Comparison of ENCODE assay signal across 18 cellular contexts in the genomic region with DNA sequence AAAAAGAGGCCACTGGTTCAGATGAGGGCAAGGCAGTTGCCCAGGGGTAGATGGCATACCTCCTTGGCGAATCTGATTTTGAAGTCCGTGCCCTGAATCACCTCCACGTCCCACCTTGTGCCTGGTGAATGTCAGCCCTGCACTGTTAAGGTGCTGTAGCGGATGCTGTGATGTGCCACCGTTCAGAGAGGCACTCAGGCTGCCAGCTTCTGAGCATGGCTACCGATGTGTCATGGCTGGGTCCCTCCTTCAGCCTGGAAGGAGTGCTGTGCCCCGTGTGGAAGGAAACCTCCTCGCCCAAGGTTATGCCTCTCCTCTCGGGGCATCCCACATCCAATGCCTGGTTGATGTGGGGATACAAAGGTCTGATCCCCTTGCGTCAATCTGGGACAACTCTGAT. TPM values are rescaled to one million over a fixed set of nuclear protein-coding genes. Genes with fewer than 3 reads are reported as not detected.
DNase-seq lines count a peak whose midpoint lies in the region; ATAC-seq and TF ChIP-seq lines count a peak whose summit lies in the region.
"Had no signal": no experiment of that assay in that cellular context is flagged by ENCODE, and none has a peak within 500 bp of the region (broad histone marks: within the 10 kb centered on the region; RNA-seq: fewer than 3 reads in every experiment).

No MANE protein-coding gene starts in this region.

- H3K36me3 ChIP-seq in BLaER1 treated with 17β-estradiol and CSF1 and Interleukin-3, amounts not matched to agents 10 nM and 100 nM, result peaks cover 0 to 12% (median 0%) of the 10 kb centered on the region in 11 experiments; a peak in 6 of 22 replicates
- H3K36me3 ChIP-seq in SK-N-SH (replicated peaks in 1 of 2; ENCODE audit: control insufficient read depth in 1 of 2, insufficient read depth in 2 of 2, low read length in 1 of 2), result no peaks in the 10 kb centered on the region

- H3K9ac ChIP-seq in BLaER1 treated with 17β-estradiol and CSF1 and Interleukin-3, amounts not matched to agents 10 nM and 100 nM, result no peak overlapping the region
- no peak overlapping the region for H3K9ac ChIP-seq in SK-N-SH
- H3K9ac ChIP-seq: KMS-11 had no signal

- no peak for TF ChIP-seq CTCF in SK-N-SH (IDR thresholded peaks at IDR 0.05)

- no peak overlapping the region for H3K4me3 ChIP-seq in BLaER1 treated with 17β-estradiol and CSF1 and Interleukin-3, amounts not matched to agents 10 nM and 100 nM
- no peak overlapping the region for H3K4me3 ChIP-seq in SK-N-SH (ENCODE audit: low read depth in 2 of 2, low read length in 1 of 2)

- H3K79me2 ChIP-seq in SK-N-SH (ENCODE audit: insufficient read depth), result no peaks in the 10 kb centered on the region

- H3K9me2 ChIP-seq in SK-N-SH, result no peaks in the 10 kb centered on the region

- peaks cover 24% of the 10 kb centered on the region for H3K4me1 Mint-ChIP-seq in memory B cell
- H3K4me1 Mint-ChIP-seq in stimulated activated naive B cell treated with anti-CD40 and anti-IgM and Interleukin-4, amounts not matched to agents 10 μg/mL and 1 μg/mL and 100 μg/mL, for 72 hours, result peaks cover 25 to 52% of the 10 kb centered on the region in 2 donors
- H3K4me1 Mint-ChIP-seq: CD4-positive, CD25-positive, alpha-beta regulatory T cell had no signal

- H3K4me2 ChIP-seq in BLaER1 treated with 17β-estradiol and CSF1 and Interleukin-3, amounts not matched to agents 10 nM and 100 nM, result peak overlapping the region; percentile 4 to 72 (median 62); a peak in 18 of 22 replicates
- peak overlapping the region; percentile 52; the same call in 1 of the 2 replicates for H3K4me2 ChIP-seq in SK-N-SH
- H3K4me2 ChIP-seq: KMS-11 had no signal

- CTCF ChIA-PET in SK-N-SH (lab: Yijun Ruan, JAX), result no interaction called here

- WGBS in SK-N-SH (ENCODE audit: low lambda C conversion rate), result 0% methylated on average over 3 of the region's 10 CpGs

- no peak for ATAC-seq in memory B cell (ENCODE audit: low read depth)
- ATAC-seq in stimulated activated naive B cell treated with anti-CD40 and anti-IgM and Interleukin-4, amounts not matched to agents 10 μg/mL and 1 μg/mL and 100 μg/mL, for 72 hours (replicated peaks), result peak; percentile 31 to 45
- no peak for ATAC-seq in GM18517 (IDR thresholded peaks at IDR 0.05; ENCODE audit: unreplicated experiment)
- ATAC-seq: Panc1 had no signal

- no peaks in the 10 kb centered on the region for H3F3A ChIP-seq in SK-N-SH (replicated peaks; ENCODE audit: insufficient read depth)

- peaks cover 0 to 80% (median 12%) of the 10 kb centered on the region in 11 experiments; a peak in 11 of 22 replicates for H4K20me1 ChIP-seq in BLaER1 treated with 17β-estradiol and CSF1 and Interleukin-3, amounts not matched to agents 10 nM and 100 nM
- H4K20me1 ChIP-seq in SK-N-SH (ENCODE audit: insufficient read depth), result no peaks in the 10 kb centered on the region

- DNase-seq in SK-N-SH, result no peak
- no peak for DNase-seq in memory B cell (ENCODE audit: low spot score in 2 of 2)
- DNase-seq in stimulated activated naive B cell treated with anti-CD40 and anti-IgM and Interleukin-4, amounts not matched to agents 10 μg/mL and 1 μg/mL and 100 μg/mL, for 72 hours, result no peak
- DNase-seq in GDM1 (lab: John Stamatoyannopoulos, UW), result no peak
- DNase-seq in NCI-H2196 treated with DMSO at 0.1 percent for 48 hours (lab: John Stamatoyannopoulos, UW; ENCODE audit: unreplicated experiment), result no peak
- DNase-seq: AML-193; CD4-positive, CD25-positive, alpha-beta regulatory T cell; HCEC 1CT; IMR-90; NCI-H1105; NCI-H2081; NCI-H2171; NCI-H524 treated with DMSO at 0.1 percent for 48 hours; NCI-H82 had no signal

- POLR2A ChIA-PET in SK-N-SH (lab: Yijun Ruan, JAX), result no interaction called here

- peaks cover 2% of the 10 kb centered on the region for H3K9me3 Mint-ChIP-seq in memory B cell
- peaks cover 0 to 5% of the 10 kb centered on the region in 2 donors for H3K9me3 Mint-ChIP-seq in stimulated activated naive B cell treated with anti-CD40 and anti-IgM and Interleukin-4, amounts not matched to agents 10 μg/mL and 1 μg/mL and 100 μg/mL, for 72 hours

- H3K27me3 ChIP-seq in BLaER1 treated with 17β-estradiol and CSF1 and Interleukin-3, amounts not matched to agents 10 nM and 100 nM, result no peaks in the 10 kb centered on the region
- H3K27me3 ChIP-seq in SK-N-SH (ENCODE audit: insufficient read depth), result peaks cover 29% of the 10 kb centered on the region; the same call in 1 of the 2 replicates

- TF ChIP-seq EP300 in SK-N-SH (IDR thresholded peaks at IDR 0.05; ENCODE audit: borderline replicate concordance in 1 of 2, low read depth in 1 of 2, low read length in 1 of 2), result no peak

- H3K9me3 ChIP-seq in BLaER1 treated with 17β-estradiol and CSF1 and Interleukin-3, amounts not matched to agents 10 nM and 100 nM (replicated peaks in 1 of 11), result peaks cover 18 to 29% (median 23%) of the 10 kb centered on the region in 11 experiments
- peaks cover 8% of the 10 kb centered on the region; the same call in 1 of the 2 replicates for H3K9me3 ChIP-seq in SK-N-SH

- no peaks in the 10 kb centered on the region for H3K27me3 Mint-ChIP-seq in memory B cell
- H3K27me3 Mint-ChIP-seq in stimulated activated naive B cell treated with anti-CD40 and anti-IgM and Interleukin-4, amounts not matched to agents 10 μg/mL and 1 μg/mL and 100 μg/mL, for 72 hours, result no peaks in the 10 kb centered on the region

- TF ChIP-seq RAD21 in SK-N-SH (IDR thresholded peaks at IDR 0.05; ENCODE audit: low read length), result no peak

- H3K4me1 ChIP-seq in BLaER1 treated with 17β-estradiol and CSF1 and Interleukin-3, amounts not matched to agents 10 nM and 100 nM, result peaks cover 0 to 16% (median 14%) of the 10 kb centered on the region in 10 experiments; a peak in 14 of 20 replicates
- no peaks in the 10 kb centered on the region for H3K4me1 ChIP-seq in SK-N-SH (ENCODE audit: control insufficient read depth in 1 of 2, insufficient read depth in 2 of 2, low read depth in 1 of 2, low read length in 1 of 2)

- H3K4me3 Mint-ChIP-seq in memory B cell, result peak overlapping the region; percentile 52
- H3K4me3 Mint-ChIP-seq in stimulated activated naive B cell treated with anti-CD40 and anti-IgM and Interleukin-4, amounts not matched to agents 10 μg/mL and 1 μg/mL and 100 μg/mL, for 72 hours, result no peak overlapping the region
- H3K4me3 Mint-ChIP-seq: CD4-positive, CD25-positive, alpha-beta regulatory T cell had no signal

- peaks cover 6% of the 10 kb centered on the region for H3K36me3 Mint-ChIP-seq in memory B cell
- peaks cover 8 to 15% of the 10 kb centered on the region in 2 donors for H3K36me3 Mint-ChIP-seq in stimulated activated naive B cell treated with anti-CD40 and anti-IgM and Interleukin-4, amounts not matched to agents 10 μg/mL and 1 μg/mL and 100 μg/mL, for 72 hours
- H3K36me3 Mint-ChIP-seq: CD4-positive, CD25-positive, alpha-beta regulatory T cell had no signal

- H3K27ac ChIP-seq in BLaER1 treated with 17β-estradiol and CSF1 and Interleukin-3, amounts not matched to agents 10 nM and 100 nM, result no peak overlapping the region
- no peak overlapping the region for H3K27ac ChIP-seq in SK-N-SH (ENCODE audit: low read depth in 2 of 2, low read length in 1 of 2)
- H3K27ac ChIP-seq: KMS-11 had no signal

- H3K27ac Mint-ChIP-seq in memory B cell, result peak overlapping the region; percentile 85
- peak overlapping the region; percentile 11 for H3K27ac Mint-ChIP-seq in stimulated activated naive B cell treated with anti-CD40 and anti-IgM and Interleukin-4, amounts not matched to agents 10 μg/mL and 1 μg/mL and 100 μg/mL, for 72 hours
- H3K27ac Mint-ChIP-seq: CD4-positive, CD25-positive, alpha-beta regulatory T cell had no signal

- H2AFZ ChIP-seq in SK-N-SH (ENCODE audit: low read depth), result no peak overlapping the region

TF ChIP-seq in SK-N-SH, 30 proteins besides CTCF, POLR2A, EP300 and RAD21 (continues in another document):
- TF ChIP-seq, protein P1, sequence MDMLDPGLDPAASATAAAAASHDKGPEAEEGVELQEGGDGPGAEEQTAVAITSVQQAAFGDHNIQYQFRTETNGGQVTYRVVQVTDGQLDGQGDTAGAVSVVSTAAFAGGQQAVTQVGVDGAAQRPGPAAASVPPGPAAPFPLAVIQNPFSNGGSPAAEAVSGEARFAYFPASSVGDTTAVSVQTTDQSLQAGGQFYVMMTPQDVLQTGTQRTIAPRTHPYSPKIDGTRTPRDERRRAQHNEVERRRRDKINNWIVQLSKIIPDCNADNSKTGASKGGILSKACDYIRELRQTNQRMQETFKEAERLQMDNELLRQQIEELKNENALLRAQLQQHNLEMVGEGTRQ (IDR thresholded peaks at IDR 0.05; ENCODE audit: borderline replicate concordance, low read depth, low read length), result no peak
- TF ChIP-seq GABPA (IDR thresholded peaks at IDR 0.05; ENCODE audit: low read depth) (no peak), TCF12 (IDR thresholded peaks at IDR 0.05) (no peak), RXRA (IDR thresholded peaks at IDR 0.05; ENCODE audit: borderline replicate concordance, low read depth) (no peak), REST (IDR thresholded peaks at IDR 0.05; ENCODE audit: low read depth, low read length) (no peak), RFX5 (IDR thresholded peaks at IDR 0.05; ENCODE audit: low read length) (no peak), EZH2phosphoT487 (IDR thresholded peaks at IDR 0.05; ENCODE audit: borderline replicate concordance, low read depth) (no peak)

RNA-seq across cellular contexts. Expression of gene UST, which starts 43.6 kb away (rescaled TPM):
- 1.7 and 5.0 TPM in 2 replicates for polyA plus RNA-seq in SK-N-SH (2012; rRNA removed)
- 4.6 and 5.0 TPM in 2 replicates for polyA plus RNA-seq in SK-N-SH (2012; cell fraction: cytosol; rRNA removed)
- polyA plus RNA-seq in SK-N-SH (2012; cell fraction: nucleus; rRNA removed), result 1.9 and 2.8 TPM in 2 replicates

Comparison
In these comparisons a context has a peak if more than half of its experiments do, and no peak if none do; other contexts are left out.
1. ATAC-seq: peak in stimulated activated naive B cell treated with anti-CD40 and anti-IgM and Interleukin-4, amounts not matched to agents 10 μg/mL and 1 μg/mL and 100 μg/mL, for 72 hours (2 of 2); none in memory B cell (single experiment) and GM18517 (single experiment).